ENCODE assay signal across 27 cellular contexts in the genomic region with DNA sequence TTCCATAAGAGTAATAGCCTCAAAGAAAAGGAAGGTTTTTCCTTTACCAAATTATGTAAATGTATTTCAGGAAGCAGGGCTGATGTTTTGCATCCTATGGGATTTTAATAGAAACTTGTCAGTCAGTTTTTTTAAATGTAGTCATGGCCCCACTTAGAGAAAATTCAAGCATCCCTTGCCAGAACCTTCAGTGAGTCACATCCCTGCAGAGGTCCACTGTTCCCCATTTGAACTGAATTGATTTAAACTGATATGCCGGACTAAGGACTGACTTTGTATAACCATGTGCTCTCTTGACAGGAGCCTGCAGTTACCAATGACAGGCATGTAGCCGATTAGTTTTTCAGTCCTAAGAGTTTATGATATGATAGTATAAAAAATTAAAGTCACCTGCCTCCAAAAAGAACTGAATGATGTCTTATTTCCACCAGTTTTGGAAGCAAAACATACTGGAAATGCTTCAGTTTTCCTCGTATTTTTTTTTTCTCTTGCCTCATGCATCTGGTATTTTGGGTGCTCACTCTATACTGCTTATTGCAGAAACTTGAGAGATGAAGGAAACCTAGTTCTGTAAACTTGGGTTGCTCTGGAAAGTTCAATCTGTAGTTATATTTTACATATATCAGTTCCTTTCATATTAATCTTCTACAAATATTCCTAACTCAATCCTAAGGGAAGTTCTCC. TPM values are rescaled to one million over a fixed set of nuclear protein-coding genes. Genes with fewer than 3 reads are reported as not detected.
DNase-seq lines count a peak whose midpoint lies in the region; ATAC-seq and TF ChIP-seq lines count a peak whose summit lies in the region.
"Had no signal": no experiment of that assay in that cellular context is flagged by ENCODE, and none has a peak within 500 bp of the region (broad histone marks: within the 10 kb centered on the region; RNA-seq: fewer than 3 reads in every experiment).

No MANE protein-coding gene starts in this region.

- CTCF ChIA-PET in AG04450 (lab: Charles Lee) = interaction anchor here (0.7 kb wide), 1 partner anchor 78 kb away, joined by 3 read pairs; no protein-coding TSS in a partner anchor

- no peaks in the 10 kb centered on the region for H3K9me3 ChIP-seq in AG04450 (ENCODE audit: control insufficient read depth, insufficient read depth, low read length)
- H3K9me3 ChIP-seq in HAP-1 = no peaks in the 10 kb centered on the region
- no peaks in the 10 kb centered on the region for H3K9me3 ChIP-seq in right atrium auricular region
- H3K9me3 ChIP-seq: BLaER1 treated with 17β-estradiol and CSF1 and Interleukin-3, amounts not matched to agents 10 nM and 100 nM; heart left ventricle; left ventricle myocardium inferior; psoas muscle; spleen had no signal

- no peaks in the 10 kb centered on the region for H3K4me1 ChIP-seq in HAP-1
- H3K4me1 ChIP-seq in right atrium auricular region = peaks cover 0 to 13% of the 10 kb centered on the region in 2 donors

- in situ Hi-C loops in brain microvascular endothelial cell (cut with HindIII; ENCODE audit: low pct_ligation_motif_present, low sequenced_read_pairs) = no loop called here
- in situ Hi-C loops in HAP-1 (cut with MboI; ENCODE audit: low sequenced_read_pairs) = no loop called here

- DNase-seq in AG04450 (ENCODE audit: low read depth, low spot score) (peak; percentile 34), LHCN-M2 (ENCODE audit: low read depth) (peak; percentile 52), brain microvascular endothelial cell (peak; percentile 39), hepatic stellate cell (ENCODE audit: low spot score) (peak; percentile 16), HAP-1 (ENCODE audit: low spot score in 2 of 2) (no peak), right atrium auricular region (ENCODE audit: low spot score) (no peak)
- DNase-seq: 8988T; activated CD4-positive, alpha-beta T cell treated with anti-CD3 and anti-CD28 coated beads, Interleukin-2, amount 10 ng/mL, durations not matched to agents 7 days and 5 days; caudate nucleus; H9; heart left ventricle; left ventricle myocardium inferior; NCI-H69; nephron progenitor cell; psoas muscle; spleen; stimulated activated CD4-positive, alpha-beta T cell treated with anti-CD3 and anti-CD28 coated beads, Interleukin-4, amount 100 ng/mL, for 24 hours; stimulated activated naive CD8-positive, alpha-beta T cell treated with anti-CD3 and anti-CD28 coated beads, Interleukin-15, amount 100 ng/mL, for 72 hours; T-cell; trophoblast cell had no signal

- H3K36me3 ChIP-seq in brain microvascular endothelial cell (replicated peaks) (no peaks in the 10 kb centered on the region), HAP-1 (replicated peaks) (no peaks in the 10 kb centered on the region), right atrium auricular region (no peaks in the 10 kb centered on the region)
- H3K36me3 ChIP-seq: BLaER1 treated with 17β-estradiol and CSF1 and Interleukin-3, amounts not matched to agents 10 nM and 100 nM; heart left ventricle; left ventricle myocardium inferior; spleen had no signal

- POLR2A ChIA-PET in AG04450 (lab: Yijun Ruan, JAX) = no interaction called here

- peak overlapping the region; percentile 40 for H3K27ac ChIP-seq in AG04450 (ENCODE audit: low read depth, low read length)
- no peak overlapping the region for H3K27ac ChIP-seq in brain microvascular endothelial cell
- no peak overlapping the region for H3K27ac ChIP-seq in right atrium auricular region
- H3K27ac ChIP-seq: BLaER1 treated with 17β-estradiol and CSF1 and Interleukin-3, amounts not matched to agents 10 nM and 100 nM; heart left ventricle; left ventricle myocardium inferior; psoas muscle; spleen had no signal

- TF ChIP-seq CTCF in AG04450 (IDR thresholded peaks at IDR 0.05; ENCODE audit: low read depth, low read length) (no peak), brain microvascular endothelial cell (IDR thresholded peaks at IDR 0.05; ENCODE audit: low read depth, low read length, missing control alignments) (no peak), right atrium auricular region (IDR thresholded peaks at IDR 0.05) (no peak)

- ATAC-seq in HG03439 (IDR thresholded peaks at IDR 0.05; ENCODE audit: unreplicated experiment) (no peak), HG03565 (IDR thresholded peaks at IDR 0.05; ENCODE audit: unreplicated experiment) (no peak)
- ATAC-seq: psoas muscle; stimulated activated naive CD8-positive, alpha-beta T cell treated with anti-CD3 and anti-CD28 coated beads, Interleukin-15, amount 100 ng/mL, for 72 hours; T-cell had no signal

- H3K27me3 ChIP-seq in AG04450 (ENCODE audit: control insufficient read depth, insufficient read depth, low read length) (no peaks in the 10 kb centered on the region), brain microvascular endothelial cell (replicated peaks) (no peaks in the 10 kb centered on the region), HAP-1 (ENCODE audit: low read depth) (no peaks in the 10 kb centered on the region), right atrium auricular region (no peaks in the 10 kb centered on the region)
- H3K27me3 ChIP-seq: BLaER1 treated with 17β-estradiol and CSF1 and Interleukin-3, amounts not matched to agents 10 nM and 100 nM; heart left ventricle; spleen had no signal

- H3K4me3 ChIP-seq in AG04450 (ENCODE audit: low read depth, low read length) (no peak overlapping the region), brain microvascular endothelial cell (ENCODE audit: low read depth, low read length) (no peak overlapping the region), HAP-1 (no peak overlapping the region), right atrium auricular region (no peak overlapping the region)
- H3K4me3 ChIP-seq: BLaER1 treated with 17β-estradiol and CSF1 and Interleukin-3, amounts not matched to agents 10 nM and 100 nM; heart left ventricle; left ventricle myocardium inferior; psoas muscle; spleen had no signal

RNA-seq across cellular contexts. Expression of gene LRTM1, which starts 30.7 kb away (rescaled TPM):
- not detected in 2 replicates for polyA plus RNA-seq in AG04450 (2011; rRNA removed)
- polyA minus RNA-seq in AG04450 (2011; rRNA and poly(A)+ RNA removed) = not detected in 2 replicates
- total RNA-seq in LHCN-M2 (2014; rRNA removed) (not detected in 2 replicates), right atrium auricular region (not detected)
- not detected for polyA plus RNA-seq in LHCN-M2 (2012)
- total RNA-seq: activated CD4-positive, alpha-beta T cell treated with anti-CD3 and anti-CD28 coated beads, Interleukin-2, amount 10 ng/mL, durations not matched to agents 7 days and 5 days; activated T-helper 2 cell treated with anti-CD3 and anti-CD28 coated beads, Interferon-gamma antibody, Interleukin-2, Interleukin-4, amounts not matched to agents 10 μg/mL and 5 μg/mL and 100 μg/mL, durations not matched to agents 14 hours and 24 hours and 36 hours; H9; heart left ventricle; left ventricle myocardium inferior; mononuclear cell; T-cell had no signal
- polyA plus RNA-seq: adipose tissue, esophagus, heart left ventricle, psoas muscle had no signal

Comparison
In these comparisons a context has a peak if more than half of its experiments do, and no peak if none do; other contexts are left out.
1. DNase-seq: peak in AG04450 (single experiment), LHCN-M2 (single experiment), brain microvascular endothelial cell (single experiment) and hepatic stellate cell (single experiment); none in HAP-1 (0 of 2) and right atrium auricular region (single experiment).